Comparison of ENCODE assay signal across 1 cellular context in the genomic region with DNA sequence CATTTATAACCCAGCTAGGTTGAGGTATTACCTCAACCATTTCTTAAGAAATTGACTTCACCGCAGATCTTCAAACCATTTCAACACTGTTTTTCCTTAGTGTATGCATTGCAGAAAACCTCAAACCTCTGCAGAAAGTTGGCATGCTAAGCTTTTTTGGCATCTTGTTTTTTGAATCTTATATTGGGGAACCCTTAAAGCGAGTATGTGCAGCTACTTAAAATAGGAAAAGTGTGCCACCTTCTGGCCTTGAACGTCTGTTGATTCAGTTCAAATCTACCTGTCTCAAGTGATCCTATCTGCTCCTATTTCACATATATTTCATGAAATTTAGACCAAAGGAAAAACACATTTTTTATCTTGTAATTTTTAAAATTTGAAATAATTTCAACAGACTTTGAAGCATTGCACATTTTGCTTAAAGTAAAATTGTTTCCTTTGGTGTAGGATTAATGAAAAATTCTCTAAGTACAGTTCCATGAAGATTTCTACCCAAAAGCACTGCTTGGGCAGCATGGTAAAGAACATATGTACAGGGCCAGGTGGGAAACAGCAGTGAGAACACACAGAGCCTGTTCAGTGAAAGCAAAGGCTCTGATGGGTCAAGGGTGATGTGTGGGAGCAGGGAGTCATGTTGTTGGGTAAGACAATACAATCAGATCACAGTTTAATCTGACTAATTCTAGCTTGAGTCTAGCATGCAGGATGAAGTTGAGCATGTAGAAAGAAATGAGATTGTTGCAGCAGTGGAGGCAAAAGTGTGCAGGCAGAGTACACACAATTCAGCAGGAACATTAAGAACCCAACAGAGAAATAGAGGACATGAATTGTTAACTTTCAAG.
TF ChIP-seq lines count a peak whose summit lies in the region.

No MANE protein-coding gene starts in this region.

TF ChIP-seq in K562, 482 proteins besides CTCF, POLR2A, EP300 and RAD21 (continued from another document):
- TF ChIP-seq, protein P1, sequence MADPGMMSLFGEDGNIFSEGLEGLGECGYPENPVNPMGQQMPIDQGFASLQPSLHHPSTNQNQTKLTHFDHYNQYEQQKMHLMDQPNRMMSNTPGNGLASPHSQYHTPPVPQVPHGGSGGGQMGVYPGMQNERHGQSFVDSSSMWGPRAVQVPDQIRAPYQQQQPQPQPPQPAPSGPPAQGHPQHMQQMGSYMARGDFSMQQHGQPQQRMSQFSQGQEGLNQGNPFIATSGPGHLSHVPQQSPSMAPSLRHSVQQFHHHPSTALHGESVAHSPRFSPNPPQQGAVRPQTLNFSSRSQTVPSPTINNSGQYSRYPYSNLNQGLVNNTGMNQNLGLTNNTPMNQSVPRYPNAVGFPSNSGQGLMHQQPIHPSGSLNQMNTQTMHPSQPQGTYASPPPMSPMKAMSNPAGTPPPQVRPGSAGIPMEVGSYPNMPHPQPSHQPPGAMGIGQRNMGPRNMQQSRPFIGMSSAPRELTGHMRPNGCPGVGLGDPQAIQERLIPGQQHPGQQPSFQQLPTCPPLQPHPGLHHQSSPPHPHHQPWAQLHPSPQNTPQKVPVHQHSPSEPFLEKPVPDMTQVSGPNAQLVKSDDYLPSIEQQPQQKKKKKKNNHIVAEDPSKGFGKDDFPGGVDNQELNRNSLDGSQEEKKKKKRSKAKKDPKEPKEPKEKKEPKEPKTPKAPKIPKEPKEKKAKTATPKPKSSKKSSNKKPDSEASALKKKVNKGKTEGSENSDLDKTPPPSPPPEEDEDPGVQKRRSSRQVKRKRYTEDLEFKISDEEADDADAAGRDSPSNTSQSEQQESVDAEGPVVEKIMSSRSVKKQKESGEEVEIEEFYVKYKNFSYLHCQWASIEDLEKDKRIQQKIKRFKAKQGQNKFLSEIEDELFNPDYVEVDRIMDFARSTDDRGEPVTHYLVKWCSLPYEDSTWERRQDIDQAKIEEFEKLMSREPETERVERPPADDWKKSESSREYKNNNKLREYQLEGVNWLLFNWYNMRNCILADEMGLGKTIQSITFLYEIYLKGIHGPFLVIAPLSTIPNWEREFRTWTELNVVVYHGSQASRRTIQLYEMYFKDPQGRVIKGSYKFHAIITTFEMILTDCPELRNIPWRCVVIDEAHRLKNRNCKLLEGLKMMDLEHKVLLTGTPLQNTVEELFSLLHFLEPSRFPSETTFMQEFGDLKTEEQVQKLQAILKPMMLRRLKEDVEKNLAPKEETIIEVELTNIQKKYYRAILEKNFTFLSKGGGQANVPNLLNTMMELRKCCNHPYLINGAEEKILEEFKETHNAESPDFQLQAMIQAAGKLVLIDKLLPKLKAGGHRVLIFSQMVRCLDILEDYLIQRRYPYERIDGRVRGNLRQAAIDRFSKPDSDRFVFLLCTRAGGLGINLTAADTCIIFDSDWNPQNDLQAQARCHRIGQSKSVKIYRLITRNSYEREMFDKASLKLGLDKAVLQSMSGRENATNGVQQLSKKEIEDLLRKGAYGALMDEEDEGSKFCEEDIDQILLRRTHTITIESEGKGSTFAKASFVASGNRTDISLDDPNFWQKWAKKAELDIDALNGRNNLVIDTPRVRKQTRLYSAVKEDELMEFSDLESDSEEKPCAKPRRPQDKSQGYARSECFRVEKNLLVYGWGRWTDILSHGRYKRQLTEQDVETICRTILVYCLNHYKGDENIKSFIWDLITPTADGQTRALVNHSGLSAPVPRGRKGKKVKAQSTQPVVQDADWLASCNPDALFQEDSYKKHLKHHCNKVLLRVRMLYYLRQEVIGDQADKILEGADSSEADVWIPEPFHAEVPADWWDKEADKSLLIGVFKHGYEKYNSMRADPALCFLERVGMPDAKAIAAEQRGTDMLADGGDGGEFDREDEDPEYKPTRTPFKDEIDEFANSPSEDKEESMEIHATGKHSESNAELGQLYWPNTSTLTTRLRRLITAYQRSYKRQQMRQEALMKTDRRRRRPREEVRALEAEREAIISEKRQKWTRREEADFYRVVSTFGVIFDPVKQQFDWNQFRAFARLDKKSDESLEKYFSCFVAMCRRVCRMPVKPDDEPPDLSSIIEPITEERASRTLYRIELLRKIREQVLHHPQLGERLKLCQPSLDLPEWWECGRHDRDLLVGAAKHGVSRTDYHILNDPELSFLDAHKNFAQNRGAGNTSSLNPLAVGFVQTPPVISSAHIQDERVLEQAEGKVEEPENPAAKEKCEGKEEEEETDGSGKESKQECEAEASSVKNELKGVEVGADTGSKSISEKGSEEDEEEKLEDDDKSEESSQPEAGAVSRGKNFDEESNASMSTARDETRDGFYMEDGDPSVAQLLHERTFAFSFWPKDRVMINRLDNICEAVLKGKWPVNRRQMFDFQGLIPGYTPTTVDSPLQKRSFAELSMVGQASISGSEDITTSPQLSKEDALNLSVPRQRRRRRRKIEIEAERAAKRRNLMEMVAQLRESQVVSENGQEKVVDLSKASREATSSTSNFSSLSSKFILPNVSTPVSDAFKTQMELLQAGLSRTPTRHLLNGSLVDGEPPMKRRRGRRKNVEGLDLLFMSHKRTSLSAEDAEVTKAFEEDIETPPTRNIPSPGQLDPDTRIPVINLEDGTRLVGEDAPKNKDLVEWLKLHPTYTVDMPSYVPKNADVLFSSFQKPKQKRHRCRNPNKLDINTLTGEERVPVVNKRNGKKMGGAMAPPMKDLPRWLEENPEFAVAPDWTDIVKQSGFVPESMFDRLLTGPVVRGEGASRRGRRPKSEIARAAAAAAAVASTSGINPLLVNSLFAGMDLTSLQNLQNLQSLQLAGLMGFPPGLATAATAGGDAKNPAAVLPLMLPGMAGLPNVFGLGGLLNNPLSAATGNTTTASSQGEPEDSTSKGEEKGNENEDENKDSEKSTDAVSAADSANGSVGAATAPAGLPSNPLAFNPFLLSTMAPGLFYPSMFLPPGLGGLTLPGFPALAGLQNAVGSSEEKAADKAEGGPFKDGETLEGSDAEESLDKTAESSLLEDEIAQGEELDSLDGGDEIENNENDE (IDR thresholded peaks at IDR 0.05; ENCODE audit: low read depth, low read length), result no peak
- TF ChIP-seq CBFA2T2 (conservative IDR thresholded peaks at IDR 0.05), result no peak
- TF ChIP-seq, protein P2, sequence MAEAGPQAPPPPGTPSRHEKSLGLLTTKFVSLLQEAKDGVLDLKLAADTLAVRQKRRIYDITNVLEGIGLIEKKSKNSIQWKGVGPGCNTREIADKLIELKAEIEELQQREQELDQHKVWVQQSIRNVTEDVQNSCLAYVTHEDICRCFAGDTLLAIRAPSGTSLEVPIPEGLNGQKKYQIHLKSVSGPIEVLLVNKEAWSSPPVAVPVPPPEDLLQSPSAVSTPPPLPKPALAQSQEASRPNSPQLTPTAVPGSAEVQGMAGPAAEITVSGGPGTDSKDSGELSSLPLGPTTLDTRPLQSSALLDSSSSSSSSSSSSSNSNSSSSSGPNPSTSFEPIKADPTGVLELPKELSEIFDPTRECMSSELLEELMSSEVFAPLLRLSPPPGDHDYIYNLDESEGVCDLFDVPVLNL (CRISPR knock-in tag; IDR thresholded peaks at IDR 0.05; ENCODE audit: low read depth), result no peak
- TF ChIP-seq, protein P3, sequence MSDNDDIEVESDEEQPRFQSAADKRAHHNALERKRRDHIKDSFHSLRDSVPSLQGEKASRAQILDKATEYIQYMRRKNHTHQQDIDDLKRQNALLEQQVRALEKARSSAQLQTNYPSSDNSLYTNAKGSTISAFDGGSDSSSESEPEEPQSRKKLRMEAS (CRISPR knock-in tag; IDR thresholded peaks at IDR 0.05), result no peak
- no peak for TF ChIP-seq ZNF583 (CRISPR knock-in tag; IDR thresholded peaks at IDR 0.05)
- TF ChIP-seq, protein P4, sequence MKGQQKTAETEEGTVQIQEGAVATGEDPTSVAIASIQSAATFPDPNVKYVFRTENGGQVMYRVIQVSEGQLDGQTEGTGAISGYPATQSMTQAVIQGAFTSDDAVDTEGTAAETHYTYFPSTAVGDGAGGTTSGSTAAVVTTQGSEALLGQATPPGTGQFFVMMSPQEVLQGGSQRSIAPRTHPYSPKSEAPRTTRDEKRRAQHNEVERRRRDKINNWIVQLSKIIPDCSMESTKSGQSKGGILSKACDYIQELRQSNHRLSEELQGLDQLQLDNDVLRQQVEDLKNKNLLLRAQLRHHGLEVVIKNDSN (CRISPR knock-in tag; IDR thresholded peaks at IDR 0.05), result no peak
- TF ChIP-seq, protein P5, sequence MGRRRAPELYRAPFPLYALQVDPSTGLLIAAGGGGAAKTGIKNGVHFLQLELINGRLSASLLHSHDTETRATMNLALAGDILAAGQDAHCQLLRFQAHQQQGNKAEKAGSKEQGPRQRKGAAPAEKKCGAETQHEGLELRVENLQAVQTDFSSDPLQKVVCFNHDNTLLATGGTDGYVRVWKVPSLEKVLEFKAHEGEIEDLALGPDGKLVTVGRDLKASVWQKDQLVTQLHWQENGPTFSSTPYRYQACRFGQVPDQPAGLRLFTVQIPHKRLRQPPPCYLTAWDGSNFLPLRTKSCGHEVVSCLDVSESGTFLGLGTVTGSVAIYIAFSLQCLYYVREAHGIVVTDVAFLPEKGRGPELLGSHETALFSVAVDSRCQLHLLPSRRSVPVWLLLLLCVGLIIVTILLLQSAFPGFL (CRISPR knock-in tag; IDR thresholded peaks at IDR 0.05), result no peak
- no peak for TF ChIP-seq ZBED1 (IDR thresholded peaks at IDR 0.05)
- no peak for TF ChIP-seq CBX3 (IDR thresholded peaks at IDR 0.05; ENCODE audit: borderline replicate concordance in 1 of 2, low read length in 2 of 2)
- TF ChIP-seq ARHGAP35 (IDR thresholded peaks at IDR 0.05; ENCODE audit: partially characterized antibody), result no peak
- TF ChIP-seq, protein P6, sequence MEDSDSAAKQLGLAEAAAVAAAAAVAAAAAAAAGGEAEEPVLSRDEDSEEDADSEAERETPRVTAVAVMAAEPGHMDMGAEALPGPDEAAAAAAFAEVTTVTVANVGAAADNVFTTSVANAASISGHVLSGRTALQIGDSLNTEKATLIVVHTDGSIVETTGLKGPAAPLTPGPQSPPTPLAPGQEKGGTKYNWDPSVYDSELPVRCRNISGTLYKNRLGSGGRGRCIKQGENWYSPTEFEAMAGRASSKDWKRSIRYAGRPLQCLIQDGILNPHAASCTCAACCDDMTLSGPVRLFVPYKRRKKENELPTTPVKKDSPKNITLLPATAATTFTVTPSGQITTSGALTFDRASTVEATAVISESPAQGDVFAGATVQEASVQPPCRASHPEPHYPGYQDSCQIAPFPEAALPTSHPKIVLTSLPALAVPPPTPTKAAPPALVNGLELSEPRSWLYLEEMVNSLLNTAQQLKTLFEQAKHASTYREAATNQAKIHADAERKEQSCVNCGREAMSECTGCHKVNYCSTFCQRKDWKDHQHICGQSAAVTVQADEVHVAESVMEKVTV (CRISPR knock-in tag; IDR thresholded peaks at IDR 0.05), result peak; percentile 90
- TF ChIP-seq FOSL1 (tag; conservative IDR thresholded peaks at IDR 0.05), result 0 out of 2 replicates have a peak, but pooled peaks have one; percentile 29
- no peak for TF ChIP-seq RFX7 (CRISPR knock-in tag; IDR thresholded peaks at IDR 0.05)
